Comparison of ENCODE assay signal across 29 cellular contexts in genomic region chr15:78921940-78922339, GRCh38. TPM values are rescaled to one million over a fixed set of nuclear protein-coding genes. Genes with fewer than 3 reads are reported as not detected.
A peak's percentile ranks its signal among the peaks of the same experiment; 100 is the strongest.
DNase-seq lines count a peak whose midpoint lies in the region; ATAC-seq and TF ChIP-seq lines count a peak whose summit lies in the region.
"Had no signal": no experiment of that assay in that cellular context is flagged by ENCODE, and none has a peak within 500 bp of the region (broad histone marks: within the 10 kb centered on the region; RNA-seq: fewer than 3 reads in every experiment).

No MANE protein-coding gene starts in this region.

- CTCF ChIA-PET in activated naive CD4-positive, alpha-beta T cell treated with anti-CD3 and anti-CD28 coated beads, Interleukin-2, amount 10 ng/mL, durations not matched to agents 7 days and 5 days (lab: Charles Lee): interaction anchor here (1.1 to 1.5 kb wide), 2 partner anchors 13 to 85 kb away, joined by 3 read pairs; no protein-coding TSS in a partner anchor

- intact Hi-C loops in body of pancreas (cut with DNase I): no loop called here

- no peaks in the 10 kb centered on the region for H3K4me1 ChIP-seq in body of pancreas

- peaks cover 0 to 6% of the 10 kb centered on the region in 2 donors for H3K36me3 Mint-ChIP-seq in activated naive CD4-positive, alpha-beta T cell treated with anti-CD3 and anti-CD28 coated beads, Interleukin-2, amount 50 U/mL, for 72 hours
- H3K36me3 Mint-ChIP-seq in activated naive CD4-positive, alpha-beta T cell treated with anti-CD3 and anti-CD28 coated beads, Interleukin-2, amount 10 ng/mL, durations not matched to agents 7 days and 5 days: peaks cover 49% of the 10 kb centered on the region

- no peak for ATAC-seq in activated naive CD4-positive, alpha-beta T cell treated with anti-CD3 and anti-CD28 coated beads, Interleukin-2, amount 50 U/mL, for 72 hours
- ATAC-seq in GM18867 (IDR thresholded peaks at IDR 0.05; ENCODE audit: unreplicated experiment) (no peak), body of pancreas (no peak)
- ATAC-seq: activated CD4-positive, CD25-positive, alpha-beta regulatory T cell treated with anti-CD3 and anti-CD28 coated beads, Interleukin-2, amount 50 U/mL, for 24 hours; activated naive CD8-positive, alpha-beta T cell treated with anti-CD3 and anti-CD28 coated beads, Interleukin-2, amount 50 U/mL, for 24 hours; naive thymus-derived CD8-positive, alpha-beta T cell; Right ventricle myocardium inferior; stimulated activated naive CD8-positive, alpha-beta T cell treated with anti-CD3 and anti-CD28 coated beads, Interleukin-15, amount 100 ng/mL, for 72 hours had no signal

- H3K27ac ChIP-seq in caudate nucleus (ENCODE audit: low read depth, low read length) (peak overlapping the region; percentile 26), body of pancreas (no peak overlapping the region)
- H3K27ac ChIP-seq: heart right ventricle, thyroid gland had no signal

- no peaks in the 10 kb centered on the region for H3K27me3 Mint-ChIP-seq in activated naive CD4-positive, alpha-beta T cell treated with anti-CD3 and anti-CD28 coated beads, Interleukin-2, amount 10 ng/mL, durations not matched to agents 7 days and 5 days
- H3K27me3 Mint-ChIP-seq: activated CD4-positive, alpha-beta memory T cell treated with anti-CD3 and anti-CD28 coated beads for 36 hours; activated naive CD8-positive, alpha-beta T cell treated with anti-CD3 and anti-CD28 coated beads, Interleukin-2, amount 50 U/mL, for 24 hours; naive thymus-derived CD8-positive, alpha-beta T cell; stimulated activated naive CD8-positive, alpha-beta T cell treated with anti-CD3 and anti-CD28 coated beads, Interleukin-15, amount 100 ng/mL, for 72 hours had no signal

- H3K27ac Mint-ChIP-seq in activated naive CD4-positive, alpha-beta T cell treated with anti-CD3 and anti-CD28 coated beads, Interleukin-2, amount 50 U/mL, for 72 hours: peak overlapping the region; percentile 41 to 84
- H3K27ac Mint-ChIP-seq in activated naive CD4-positive, alpha-beta T cell treated with anti-CD3 and anti-CD28 coated beads, Interleukin-2, amount 10 ng/mL, durations not matched to agents 7 days and 5 days: no peak overlapping the region
- H3K27ac Mint-ChIP-seq: activated naive CD8-positive, alpha-beta T cell treated with anti-CD3 and anti-CD28 coated beads, Interleukin-2, amount 50 U/mL, for 24 hours; stimulated activated naive CD8-positive, alpha-beta T cell treated with anti-CD3 and anti-CD28 coated beads, Interleukin-15, amount 100 ng/mL, for 72 hours had no signal

- TF ChIP-seq CTCF in body of pancreas (IDR thresholded peaks at IDR 0.05): no peak

- no peak for DNase-seq in activated naive CD4-positive, alpha-beta T cell treated with anti-CD3 and anti-CD28 coated beads, Interleukin-2, amount 50 U/mL, for 72 hours (ENCODE audit: low spot score in 2 of 2)
- no peak for DNase-seq in activated naive CD4-positive, alpha-beta T cell treated with anti-CD3 and anti-CD28 coated beads, Interleukin-2, amount 10 ng/mL, durations not matched to agents 7 days and 5 days
- DNase-seq in caudate nucleus (lab: John Stamatoyannopoulos, UW): peak in 2 of 61 donors; percentile 9 to 11
- peak; percentile 73 for DNase-seq in mesenteric fat pad (ENCODE audit: low spot score)
- DNase-seq in HuH-7.5 (ENCODE audit: low spot score): no peak
- no peak for DNase-seq in DMS 273 (lab: John Stamatoyannopoulos, UW; ENCODE audit: unreplicated experiment)
- DNase-seq in body of pancreas: no peak
- DNase-seq: 8988T; activated CD4-positive, alpha-beta memory T cell treated with anti-CD3 and anti-CD28 coated beads for 36 hours; activated effector memory CD4-positive, alpha-beta T cell treated with anti-CD3 and anti-CD28 coated beads, Interleukin-2, amount 50 U/mL, for 16 hours; activated naive CD8-positive, alpha-beta T cell treated with anti-CD3 and anti-CD28 coated beads, Interleukin-2, amount 50 U/mL, for 24 hours; AML-193; DMS53; effector CD8-positive, alpha-beta T cell; erythroblast; foreskin fibroblast; heart right ventricle; midbrain; naive thymus-derived CD8-positive, alpha-beta T cell; NCI-H1048; NCI-H187 treated with DMSO at 0.1 percent for 48 hours; NCI-H748 treated with DMSO at 0.1 percent for 48 hours; OCI-M1; stimulated activated CD4-positive, alpha-beta T cell treated with anti-CD3 and anti-CD28 coated beads, Interleukin-12 subunit alpha, Interleukin-12 subunit beta, amount 100 ng/mL, for 4 hours; stimulated activated naive CD8-positive, alpha-beta T cell treated with anti-CD3 and anti-CD28 coated beads, Interleukin-15, amount 100 ng/mL, for 72 hours; thyroid gland had no signal

- no peak for TF ChIP-seq POLR2A in body of pancreas (IDR thresholded peaks at IDR 0.05)

- peaks cover 0 to 27% of the 10 kb centered on the region in 2 donors for H3K36me3 ChIP-seq in body of pancreas (replicated peaks in 1 of 2; ENCODE audit: insufficient read depth in 1 of 2, low read depth in 2 of 2)

- no peaks in the 10 kb centered on the region for H3K9me3 ChIP-seq in body of pancreas
- H3K9me3 ChIP-seq: heart right ventricle, thyroid gland had no signal

- WGBS in body of pancreas, 2 donors: 91 to 97% methylated on average over 11 to 14 of the region's 14 CpGs

- no peak overlapping the region for H3K4me3 Mint-ChIP-seq in activated naive CD4-positive, alpha-beta T cell treated with anti-CD3 and anti-CD28 coated beads, Interleukin-2, amount 10 ng/mL, durations not matched to agents 7 days and 5 days
- H3K4me3 Mint-ChIP-seq: activated CD4-positive, alpha-beta memory T cell treated with anti-CD3 and anti-CD28 coated beads for 36 hours; activated naive CD8-positive, alpha-beta T cell treated with anti-CD3 and anti-CD28 coated beads, Interleukin-2, amount 50 U/mL, for 24 hours; naive thymus-derived CD8-positive, alpha-beta T cell; stimulated activated naive CD8-positive, alpha-beta T cell treated with anti-CD3 and anti-CD28 coated beads, Interleukin-15, amount 100 ng/mL, for 72 hours had no signal

- no peaks in the 10 kb centered on the region for H3K4me1 Mint-ChIP-seq in activated naive CD4-positive, alpha-beta T cell treated with anti-CD3 and anti-CD28 coated beads, Interleukin-2, amount 10 ng/mL, durations not matched to agents 7 days and 5 days
- H3K4me1 Mint-ChIP-seq: stimulated activated naive CD8-positive, alpha-beta T cell treated with anti-CD3 and anti-CD28 coated beads, Interleukin-15, amount 100 ng/mL, for 72 hours had no signal

- H3K27me3 ChIP-seq in body of pancreas: no peaks in the 10 kb centered on the region
- H3K27me3 ChIP-seq: heart right ventricle, thyroid gland had no signal

- no peak overlapping the region for H3K4me3 ChIP-seq in body of pancreas
- H3K4me3 ChIP-seq: heart right ventricle, thyroid gland had no signal

- no peaks in the 10 kb centered on the region for H3K9me3 Mint-ChIP-seq in activated naive CD4-positive, alpha-beta T cell treated with anti-CD3 and anti-CD28 coated beads, Interleukin-2, amount 50 U/mL, for 72 hours
- no peaks in the 10 kb centered on the region for H3K9me3 Mint-ChIP-seq in activated naive CD4-positive, alpha-beta T cell treated with anti-CD3 and anti-CD28 coated beads, Interleukin-2, amount 10 ng/mL, durations not matched to agents 7 days and 5 days
- H3K9me3 Mint-ChIP-seq: activated CD4-positive, alpha-beta memory T cell treated with anti-CD3 and anti-CD28 coated beads for 36 hours; activated naive CD8-positive, alpha-beta T cell treated with anti-CD3 and anti-CD28 coated beads, Interleukin-2, amount 50 U/mL, for 24 hours; naive thymus-derived CD8-positive, alpha-beta T cell; stimulated activated naive CD8-positive, alpha-beta T cell treated with anti-CD3 and anti-CD28 coated beads, Interleukin-15, amount 100 ng/mL, for 72 hours had no signal

RNA-seq across cellular contexts. Expression of gene CTSH, which starts 22.9 kb away (rescaled TPM):
- total RNA-seq in activated naive CD4-positive, alpha-beta T cell treated with anti-CD3 and anti-CD28 coated beads, Interleukin-2, amount 50 U/mL, for 72 hours: 10 to 100 TPM in 1 of 2 donors, 1 to 10 TPM in 1; 8.4 to 11.1 TPM
- total RNA-seq in mesenteric fat pad: 67.9 TPM
- total RNA-seq in body of pancreas: 100 to 1,000 TPM; 107 to 145 TPM

RNA-seq across cellular contexts. Expression of gene MORF4L1, which starts 49.2 kb away (rescaled TPM):
- 100 to 1,000 TPM; 239 to 287 TPM for total RNA-seq in activated naive CD4-positive, alpha-beta T cell treated with anti-CD3 and anti-CD28 coated beads, Interleukin-2, amount 50 U/mL, for 72 hours
- 330 TPM for total RNA-seq in mesenteric fat pad
- total RNA-seq in body of pancreas: 100 to 1,000 TPM in 1 of 2 donors, 10 to 100 TPM in 1; 94.2 to 152 TPM
